1 cellular context compared by ENCODE assay signal in the genomic region with DNA sequence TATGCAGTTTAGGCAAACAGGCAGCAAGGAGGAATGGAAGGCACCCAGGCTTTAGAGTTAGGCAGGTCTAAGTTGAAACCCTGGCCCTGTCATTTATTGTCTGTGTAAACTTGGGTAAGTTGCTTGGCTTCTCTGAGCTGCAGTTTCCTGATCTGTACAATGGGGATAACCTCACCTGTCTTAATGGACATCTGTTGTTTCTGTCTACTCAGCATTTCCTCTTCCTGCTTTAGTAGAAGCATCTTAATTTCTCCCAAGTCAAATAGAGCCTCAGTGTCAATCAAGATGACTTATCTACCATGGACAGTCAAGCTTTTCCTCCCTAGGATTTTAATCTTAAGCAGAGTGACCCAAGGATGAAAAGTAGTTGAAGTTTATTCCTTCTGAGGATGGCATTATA.
TF ChIP-seq lines count a peak whose summit lies in the region.

No MANE protein-coding gene starts in this region.

TF ChIP-seq in A549, 52 proteins besides CTCF, POLR2A, EP300 and RAD21 (continued from another document):
- no peak for TF ChIP-seq HOXB13 (CRISPR knock-in tag; IDR thresholded peaks at IDR 0.05; ENCODE audit: low read depth)
